1 cellular context compared by ENCODE assay signal in genomic region chr6:56955171-56956155, GRCh38.
TF ChIP-seq lines count a peak whose summit lies in the region.

No MANE protein-coding gene starts in this region.

TF ChIP-seq in HepG2, 621 proteins besides CTCF, POLR2A, EP300 and RAD21 (continued from another document and continues in another):
- TF ChIP-seq AHDC1 (CRISPR knock-in tag; IDR thresholded peaks at IDR 0.05; ENCODE audit: borderline replicate concordance): no peak
- TF ChIP-seq JUND (CRISPR knock-in tag; IDR thresholded peaks at IDR 0.05): no peak
- no peak for TF ChIP-seq ZNF607 (CRISPR knock-in tag; IDR thresholded peaks at IDR 0.05; ENCODE audit: borderline replicate concordance)
- no peak for TF ChIP-seq BRD4 (CRISPR knock-in tag; IDR thresholded peaks at IDR 0.05)
- TF ChIP-seq ZNF326 (CRISPR knock-in tag; IDR thresholded peaks at IDR 0.05; ENCODE audit: borderline replicate concordance): no peak
- no peak for TF ChIP-seq KDM5A (IDR thresholded peaks at IDR 0.05; ENCODE audit: borderline replicate concordance, low read length)
- TF ChIP-seq MZF1 (CRISPR knock-in tag; IDR thresholded peaks at IDR 0.05; ENCODE audit: borderline replicate concordance): no peak
- TF ChIP-seq ZNF75D (CRISPR knock-in tag; IDR thresholded peaks at IDR 0.05; ENCODE audit: borderline replicate concordance): no peak
- TF ChIP-seq, protein P1, sequence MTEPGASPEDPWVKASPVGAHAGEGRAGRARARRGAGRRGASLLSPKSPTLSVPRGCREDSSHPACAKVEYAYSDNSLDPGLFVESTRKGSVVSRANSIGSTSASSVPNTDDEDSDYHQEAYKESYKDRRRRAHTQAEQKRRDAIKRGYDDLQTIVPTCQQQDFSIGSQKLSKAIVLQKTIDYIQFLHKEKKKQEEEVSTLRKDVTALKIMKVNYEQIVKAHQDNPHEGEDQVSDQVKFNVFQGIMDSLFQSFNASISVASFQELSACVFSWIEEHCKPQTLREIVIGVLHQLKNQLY (CRISPR knock-in tag; IDR thresholded peaks at IDR 0.05): 0 out of 2 replicates have a peak, but pooled peaks have one; percentile 35
- no peak for TF ChIP-seq SETDB1 (CRISPR knock-in tag; IDR thresholded peaks at IDR 0.05; ENCODE audit: borderline replicate concordance)
- no peak for TF ChIP-seq ZNF720 (CRISPR knock-in tag; IDR thresholded peaks at IDR 0.05)
- no peak for TF ChIP-seq ZNF546 (CRISPR knock-in tag; conservative IDR thresholded peaks at IDR 0.05)
- no peak for TF ChIP-seq ZNF407 (CRISPR knock-in tag; IDR thresholded peaks at IDR 0.05; ENCODE audit: not compliant biosample characterization)
- TF ChIP-seq, protein P2, sequence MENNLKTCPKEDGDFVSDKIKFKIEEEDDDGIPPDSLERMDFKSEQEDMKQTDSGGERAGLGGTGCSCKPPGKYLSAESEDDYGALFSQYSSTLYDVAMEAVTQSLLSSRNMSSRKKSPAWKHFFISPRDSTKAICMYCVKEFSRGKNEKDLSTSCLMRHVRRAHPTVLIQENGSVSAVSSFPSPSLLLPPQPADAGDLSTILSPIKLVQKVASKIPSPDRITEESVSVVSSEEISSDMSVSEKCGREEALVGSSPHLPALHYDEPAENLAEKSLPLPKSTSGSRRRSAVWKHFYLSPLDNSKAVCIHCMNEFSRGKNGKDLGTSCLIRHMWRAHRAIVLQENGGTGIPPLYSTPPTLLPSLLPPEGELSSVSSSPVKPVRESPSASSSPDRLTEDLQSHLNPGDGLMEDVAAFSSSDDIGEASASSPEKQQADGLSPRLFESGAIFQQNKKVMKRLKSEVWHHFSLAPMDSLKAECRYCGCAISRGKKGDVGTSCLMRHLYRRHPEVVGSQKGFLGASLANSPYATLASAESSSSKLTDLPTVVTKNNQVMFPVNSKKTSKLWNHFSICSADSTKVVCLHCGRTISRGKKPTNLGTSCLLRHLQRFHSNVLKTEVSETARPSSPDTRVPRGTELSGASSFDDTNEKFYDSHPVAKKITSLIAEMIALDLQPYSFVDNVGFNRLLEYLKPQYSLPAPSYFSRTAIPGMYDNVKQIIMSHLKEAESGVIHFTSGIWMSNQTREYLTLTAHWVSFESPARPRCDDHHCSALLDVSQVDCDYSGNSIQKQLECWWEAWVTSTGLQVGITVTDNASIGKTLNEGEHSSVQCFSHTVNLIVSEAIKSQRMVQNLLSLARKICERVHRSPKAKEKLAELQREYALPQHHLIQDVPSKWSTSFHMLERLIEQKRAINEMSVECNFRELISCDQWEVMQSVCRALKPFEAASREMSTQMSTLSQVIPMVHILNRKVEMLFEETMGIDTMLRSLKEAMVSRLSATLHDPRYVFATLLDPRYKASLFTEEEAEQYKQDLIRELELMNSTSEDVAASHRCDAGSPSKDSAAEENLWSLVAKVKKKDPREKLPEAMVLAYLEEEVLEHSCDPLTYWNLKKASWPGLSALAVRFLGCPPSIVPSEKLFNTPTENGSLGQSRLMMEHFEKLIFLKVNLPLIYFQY (CRISPR knock-in tag; IDR thresholded peaks at IDR 0.05; ENCODE audit: borderline replicate concordance): peak; percentile 28; the same call in 1 of the 2 replicates
- TF ChIP-seq, protein P3, sequence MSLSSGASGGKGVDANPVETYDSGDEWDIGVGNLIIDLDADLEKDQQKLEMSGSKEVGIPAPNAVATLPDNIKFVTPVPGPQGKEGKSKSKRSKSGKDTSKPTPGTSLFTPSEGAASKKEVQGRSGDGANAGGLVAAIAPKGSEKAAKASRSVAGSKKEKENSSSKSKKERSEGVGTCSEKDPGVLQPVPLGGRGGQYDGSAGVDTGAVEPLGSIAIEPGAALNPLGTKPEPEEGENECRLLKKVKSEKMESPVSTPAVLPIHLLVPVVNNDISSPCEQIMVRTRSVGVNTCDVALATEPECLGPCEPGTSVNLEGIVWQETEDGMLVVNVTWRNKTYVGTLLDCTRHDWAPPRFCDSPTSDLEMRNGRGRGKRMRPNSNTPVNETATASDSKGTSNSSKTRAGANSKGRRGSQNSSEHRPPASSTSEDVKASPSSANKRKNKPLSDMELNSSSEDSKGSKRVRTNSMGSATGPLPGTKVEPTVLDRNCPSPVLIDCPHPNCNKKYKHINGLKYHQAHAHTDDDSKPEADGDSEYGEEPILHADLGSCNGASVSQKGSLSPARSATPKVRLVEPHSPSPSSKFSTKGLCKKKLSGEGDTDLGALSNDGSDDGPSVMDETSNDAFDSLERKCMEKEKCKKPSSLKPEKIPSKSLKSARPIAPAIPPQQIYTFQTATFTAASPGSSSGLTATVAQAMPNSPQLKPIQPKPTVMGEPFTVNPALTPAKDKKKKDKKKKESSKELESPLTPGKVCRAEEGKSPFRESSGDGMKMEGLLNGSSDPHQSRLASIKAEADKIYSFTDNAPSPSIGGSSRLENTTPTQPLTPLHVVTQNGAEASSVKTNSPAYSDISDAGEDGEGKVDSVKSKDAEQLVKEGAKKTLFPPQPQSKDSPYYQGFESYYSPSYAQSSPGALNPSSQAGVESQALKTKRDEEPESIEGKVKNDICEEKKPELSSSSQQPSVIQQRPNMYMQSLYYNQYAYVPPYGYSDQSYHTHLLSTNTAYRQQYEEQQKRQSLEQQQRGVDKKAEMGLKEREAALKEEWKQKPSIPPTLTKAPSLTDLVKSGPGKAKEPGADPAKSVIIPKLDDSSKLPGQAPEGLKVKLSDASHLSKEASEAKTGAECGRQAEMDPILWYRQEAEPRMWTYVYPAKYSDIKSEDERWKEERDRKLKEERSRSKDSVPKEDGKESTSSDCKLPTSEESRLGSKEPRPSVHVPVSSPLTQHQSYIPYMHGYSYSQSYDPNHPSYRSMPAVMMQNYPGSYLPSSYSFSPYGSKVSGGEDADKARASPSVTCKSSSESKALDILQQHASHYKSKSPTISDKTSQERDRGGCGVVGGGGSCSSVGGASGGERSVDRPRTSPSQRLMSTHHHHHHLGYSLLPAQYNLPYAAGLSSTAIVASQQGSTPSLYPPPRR (CRISPR knock-in tag; IDR thresholded peaks at IDR 0.05; ENCODE audit: borderline replicate concordance): no peak
- TF ChIP-seq ZNF431 (CRISPR knock-in tag; IDR thresholded peaks at IDR 0.05; ENCODE audit: borderline replicate concordance, low read depth): no peak
- no peak for TF ChIP-seq NFAT5 (CRISPR knock-in tag; IDR thresholded peaks at IDR 0.05)
